ENCODE assay signal across 2 cellular contexts in genomic region chr6:163435013-163435412, GRCh38.
TF ChIP-seq lines count a peak whose summit lies in the region.

No MANE protein-coding gene starts in this region.

TF ChIP-seq in K562, 482 proteins besides CTCF, POLR2A, EP300 and RAD21 (continued from another document):
- no peak for TF ChIP-seq STAT6 (CRISPR knock-in tag; IDR thresholded peaks at IDR 0.05)

TF ChIP-seq in WTC11, 78 proteins besides CTCF, POLR2A, EP300 and RAD21:
- TF ChIP-seq PRDM15 (CRISPR knock-in tag; IDR thresholded peaks at IDR 0.05) (no peak), CDX4 (CRISPR knock-in tag; IDR thresholded peaks at IDR 0.05; ENCODE audit: borderline replicate concordance) (no peak), SMAD4 (CRISPR knock-in tag; IDR thresholded peaks at IDR 0.05) (no peak)
